In genomic region chr2:95109260-95109659, GRCh38 we compare ENCODE assay signal across 17 cellular contexts. TPM values are rescaled to one million over a fixed set of nuclear protein-coding genes. Genes with fewer than 3 reads are reported as not detected.
A peak's percentile ranks its signal among the peaks of the same experiment; 100 is the strongest.
DNase-seq lines count a peak whose midpoint lies in the region; ATAC-seq, FAIRE-seq and TF ChIP-seq lines count a peak whose summit lies in the region.
"Had no signal": no experiment of that assay in that cellular context is flagged by ENCODE, and none has a peak within 500 bp of the region (broad histone marks: within the 10 kb centered on the region; RNA-seq: fewer than 3 reads in every experiment).

No MANE protein-coding gene starts in this region.

- 52 to 58% (median 57%) methylated on average over 6 of the region's 6 CpGs for WGBS in heart left ventricle, 4 donors
- 76% methylated on average over 6 of the region's 6 CpGs for WGBS in right cardiac atrium

- H3K4me3 ChIP-seq in heart left ventricle (no peak overlapping the region), right cardiac atrium (ENCODE audit: low read length) (no peak overlapping the region)
- H3K4me3 ChIP-seq in effector memory CD4-positive, alpha-beta T cell (ENCODE audit: insufficient read depth, low read depth, low read length, poor library complexity, severe bottlenecking), result no peak overlapping the region
- H3K4me3 ChIP-seq: BLaER1 treated with 17β-estradiol and CSF1 and Interleukin-3, amounts not matched to agents 10 nM and 100 nM; GM23338 had no signal

- peak; percentile 67 for FAIRE-seq in HTR-8/SVneo (lab: Jason Lieb, UNC)
- FAIRE-seq: GM12891, GM18507, H54 had no signal

- ATAC-seq in heart left ventricle (peak; percentile 59 to 92 (median 66)), right cardiac atrium (no peak), left ventricle myocardium superior (peak; percentile 82)
- ATAC-seq: CD8-positive, alpha-beta T cell; GM23338 had no signal

- DNase-seq in heart left ventricle (no peak), right cardiac atrium (no peak), HTR-8/SVneo (ENCODE audit: insufficient read length, low spot score) (no peak), left ventricle myocardium superior (no peak), putamen (ENCODE audit: low spot score) (peak; percentile 8), GM03348 (ENCODE audit: low spot score) (no peak)
- DNase-seq in effector memory CD4-positive, alpha-beta T cell, result no peak
- DNase-seq: Calu3; CD8-positive, alpha-beta T cell; DMS79 treated with DMSO at 0.1 percent for 48 hours; HCEC 1CT; IMR-90 had no signal

- intact Hi-C loops in heart left ventricle (cut with DNase I), result no loop called here
- intact Hi-C loops in right cardiac atrium (cut with DNase I), result no loop called here
- intact Hi-C loops in left ventricle myocardium superior (cut with micrococcal nuclease), result no loop called here

- H3K27me3 ChIP-seq in heart left ventricle (no peaks in the 10 kb centered on the region), right cardiac atrium (ENCODE audit: control insufficient read depth, insufficient read depth) (no peaks in the 10 kb centered on the region)
- H3K27me3 ChIP-seq in effector memory CD4-positive, alpha-beta T cell (replicated peaks; ENCODE audit: control insufficient read depth, insufficient read depth, low read length, poor library complexity, severe bottlenecking), result no peaks in the 10 kb centered on the region
- H3K27me3 ChIP-seq: BLaER1 treated with 17β-estradiol and CSF1 and Interleukin-3, amounts not matched to agents 10 nM and 100 nM had no signal

- peaks cover 2 to 100% (median 99%) of the 10 kb centered on the region in 9 donors for H3K36me3 ChIP-seq in heart left ventricle
- peaks cover 77% of the 10 kb centered on the region for H3K36me3 ChIP-seq in effector memory CD4-positive, alpha-beta T cell (ENCODE audit: control insufficient read depth, insufficient read depth, low read length)

- peaks cover 0 to 8% (median 0%) of the 10 kb centered on the region in 12 donors for H3K4me1 ChIP-seq in heart left ventricle
- H3K4me1 ChIP-seq in right cardiac atrium (ENCODE audit: control insufficient read depth, insufficient read depth, low read length), result no peaks in the 10 kb centered on the region
- peaks cover 3% of the 10 kb centered on the region for H3K4me1 ChIP-seq in effector memory CD4-positive, alpha-beta T cell (ENCODE audit: control insufficient read depth, insufficient read depth, low read length, poor library complexity, severe bottlenecking)
- H3K4me1 ChIP-seq: BLaER1 treated with 17β-estradiol and CSF1 and Interleukin-3, amounts not matched to agents 10 nM and 100 nM had no signal

- no peak for TF ChIP-seq POLR2A in heart left ventricle (IDR thresholded peaks at IDR 0.05)

- no peaks in the 10 kb centered on the region for H3K9me3 ChIP-seq in heart left ventricle
- no peaks in the 10 kb centered on the region for H3K9me3 ChIP-seq in right cardiac atrium (ENCODE audit: control insufficient read depth, low read length)
- no peaks in the 10 kb centered on the region for H3K9me3 ChIP-seq in effector memory CD4-positive, alpha-beta T cell (ENCODE audit: control insufficient read depth, low read length)
- H3K9me3 ChIP-seq: BLaER1 treated with 17β-estradiol and CSF1 and Interleukin-3, amounts not matched to agents 10 nM and 100 nM had no signal

- H3K27ac ChIP-seq in heart left ventricle (peak overlapping the region in 1 of 12 donors; percentile 22), right cardiac atrium (ENCODE audit: low read length) (no peak overlapping the region)
- H3K27ac ChIP-seq in effector memory CD4-positive, alpha-beta T cell (ENCODE audit: insufficient read depth, low read length, poor library complexity, severe bottlenecking), result no peak overlapping the region
- H3K27ac ChIP-seq: BLaER1 treated with 17β-estradiol and CSF1 and Interleukin-3, amounts not matched to agents 10 nM and 100 nM had no signal

- no peak for TF ChIP-seq CTCF in heart left ventricle (IDR thresholded peaks at IDR 0.05)

RNA-seq across cellular contexts. Expression of gene MRPS5, which starts 12.3 kb away (rescaled TPM):
- 10 to 100 TPM; 52.4 to 80.0 (median 69.7) TPM for total RNA-seq in heart left ventricle
- 100 to 1,000 TPM in 1 of 2 donors, 10 to 100 TPM in 1; 95.9 to 116 TPM for polyA plus RNA-seq in heart left ventricle
- total RNA-seq in right cardiac atrium, result 10 to 100 TPM; 50.3 to 65.6 (median 57.2) TPM
- polyA plus RNA-seq in right cardiac atrium, result 76.9 TPM
- total RNA-seq in left ventricle myocardium superior, result 88.2 TPM

RNA-seq across cellular contexts. Expression of gene ZNF514, which starts 50.4 kb away (rescaled TPM):
- 10 to 100 TPM in 6 of 9 donors, 1 to 10 TPM in 3; 6.1 to 16.8 (median 11.2) TPM for total RNA-seq in heart left ventricle
- 10 to 100 TPM in 1 of 2 donors, 1 to 10 TPM in 1; 7.4 to 11.9 TPM for polyA plus RNA-seq in heart left ventricle
- 10 to 100 TPM; 12.1 to 15.8 (median 13.8) TPM for total RNA-seq in right cardiac atrium
- 7.9 TPM for polyA plus RNA-seq in right cardiac atrium
- 15.4 TPM for total RNA-seq in left ventricle myocardium superior

RNA-seq across cellular contexts. Expression of gene ZNF2, which starts 56.3 kb away (rescaled TPM):
- total RNA-seq in heart left ventricle, result 1 to 10 TPM; 2.5 to 5.9 (median 3.5) TPM
- polyA plus RNA-seq in heart left ventricle, result 1 to 10 TPM; 1.2 to 2.0 TPM
- total RNA-seq in right cardiac atrium, result 1 to 10 TPM; 3.0 to 4.5 (median 3.8) TPM
- 1.8 TPM for polyA plus RNA-seq in right cardiac atrium
- 3.6 TPM for total RNA-seq in left ventricle myocardium superior

Comparison
In these comparisons a context has a peak if more than half of its experiments do, and no peak if none do; other contexts are left out.
1. ATAC-seq: peak in heart left ventricle (4 of 4) and left ventricle myocardium superior (single experiment); none in right cardiac atrium (0 of 2).